Comparison of ENCODE assay signal across 19 cellular contexts in the genomic region with DNA sequence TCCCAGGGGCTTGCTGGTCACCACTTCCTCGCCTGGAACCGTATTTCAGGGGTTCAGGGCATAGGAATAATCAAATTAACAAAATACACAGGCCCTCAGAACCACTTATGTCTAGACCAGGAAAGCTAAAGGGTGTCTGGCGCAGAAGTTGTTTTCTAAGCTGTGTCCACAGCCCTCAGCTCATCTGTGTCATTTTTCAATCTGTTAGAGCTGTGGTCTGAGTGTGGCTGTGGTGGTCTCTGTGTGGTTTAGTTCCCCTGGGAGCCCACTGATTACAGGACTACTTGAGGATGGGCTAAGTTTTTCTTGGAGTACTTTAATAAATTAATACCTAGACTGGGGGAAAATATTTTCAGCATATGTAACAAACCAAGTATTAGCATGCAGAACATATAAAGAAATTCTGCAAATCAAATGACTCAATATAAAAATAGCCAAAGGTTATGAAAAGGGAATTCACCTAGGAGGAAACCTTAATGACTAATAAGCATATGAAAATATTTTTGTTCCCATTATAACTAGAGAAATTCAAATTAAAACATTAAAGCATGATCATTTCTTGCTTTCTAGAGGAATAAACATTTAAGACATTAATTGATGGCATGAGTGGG.
"Had no signal": no experiment of that assay in that cellular context is flagged by ENCODE, and none has a peak within 500 bp of the region (broad histone marks: within the 10 kb centered on the region; RNA-seq: fewer than 3 reads in every experiment).

No MANE protein-coding gene starts in this region.

- H3K9me3 ChIP-seq: left ventricle myocardium inferior, prostate gland, right atrium auricular region, suprapubic skin, vagina had no signal

- H3K27me3 ChIP-seq: right atrium auricular region, vagina had no signal

- H3K4me1 ChIP-seq: prostate gland, suprapubic skin, vagina had no signal

- ATAC-seq: activated CD8-positive, alpha-beta T cell treated with anti-CD3 and anti-CD28 coated beads, Interleukin-2, amount 10 ng/mL, durations not matched to agents 7 days and 5 days; effector memory CD8-positive, alpha-beta T cell; stimulated activated naive CD8-positive, alpha-beta T cell treated with anti-CD3 and anti-CD28 coated beads, Interleukin-15, amount 100 ng/mL, for 72 hours; T-cell had no signal

- H3K36me3 ChIP-seq: left ventricle myocardium inferior, prostate gland, right atrium auricular region, suprapubic skin, vagina had no signal

- DNase-seq: activated CD4-positive, alpha-beta T cell treated with anti-CD3 and anti-CD28 coated beads, Interleukin-2, amount 10 ng/mL, durations not matched to agents 24 days and 14 days; activated CD4-positive, CD25-positive, alpha-beta regulatory T cell; activated CD8-positive, alpha-beta T cell treated with anti-CD3 and anti-CD28 coated beads, Interleukin-2, amount 10 ng/mL, durations not matched to agents 7 days and 5 days; activated naive CD4-positive, alpha-beta T cell treated with Interleukin-2 at 50 U/mL for 16 hours; activated naive CD8-positive, alpha-beta T cell treated with anti-CD3 and anti-CD28 coated beads, Interleukin-2, amount 10 ng/mL, durations not matched to agents 7 days and 5 days; activated T-cell treated with anti-CD3 and anti-CD28 coated beads, Interleukin-2, amount 50 U/mL, for 24 hours; effector memory CD8-positive, alpha-beta T cell; left ventricle myocardium inferior; naive B cell; stimulated activated CD4-positive, alpha-beta T cell treated with anti-CD3 and anti-CD28 coated beads, Interleukin-4, amount 100 ng/mL, for 1 hour; stimulated activated naive CD8-positive, alpha-beta T cell treated with anti-CD3 and anti-CD28 coated beads, Interleukin-15, amount 100 ng/mL, for 72 hours; T-cell; T-helper 9 cell; trophoblast cell had no signal

- H3K27ac ChIP-seq: left ventricle myocardium inferior, prostate gland, right atrium auricular region, suprapubic skin, vagina had no signal

- H3K4me3 ChIP-seq: left ventricle myocardium inferior, prostate gland, right atrium auricular region, skin epidermis, suprapubic skin, vagina had no signal
